13 cellular contexts compared by ENCODE assay signal in the genomic region with DNA sequence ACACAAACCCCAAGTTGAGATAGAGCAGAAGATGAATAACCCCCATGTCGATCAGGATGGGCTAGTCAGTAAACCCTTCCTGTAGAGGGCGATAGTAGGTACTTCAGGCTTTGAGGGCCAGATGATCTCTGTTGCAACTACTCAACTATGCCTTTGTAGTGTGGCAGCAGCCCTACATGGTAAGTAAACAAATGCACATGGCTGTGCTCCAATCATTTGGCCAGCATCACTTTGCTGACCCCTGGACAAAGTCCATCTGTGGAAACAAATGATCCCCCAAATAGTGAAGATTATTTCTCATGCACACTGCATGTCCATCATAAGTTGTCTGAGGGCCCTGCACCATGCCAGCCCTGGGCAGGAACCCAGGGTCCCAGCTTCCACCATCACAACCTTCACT.
DNase-seq lines count a peak whose midpoint lies in the region; ATAC-seq and TF ChIP-seq lines count a peak whose summit lies in the region.
"Had no signal": no experiment of that assay in that cellular context is flagged by ENCODE, and none has a peak within 500 bp of the region (broad histone marks: within the 10 kb centered on the region; RNA-seq: fewer than 3 reads in every experiment).

No MANE protein-coding gene starts in this region.

- ATAC-seq in GM21619 (IDR thresholded peaks at IDR 0.05; ENCODE audit: unreplicated experiment) (no peak), upper lobe of left lung (ENCODE audit: low FRiP score in 2 of 2) (no peak), HG02884 (IDR thresholded peaks at IDR 0.05; ENCODE audit: unreplicated experiment) (no peak), GM21825 (IDR thresholded peaks at IDR 0.05; ENCODE audit: unreplicated experiment) (no peak)
- ATAC-seq: natural killer cell treated with Interleukin-12 subunit alpha and Interleukin-12 subunit beta and Interleukin-15 and Interleukin-18, amount 100 ng/mL, for 72 hours had no signal

- H3K4me3 ChIP-seq in GM12865 (ENCODE audit: low read depth, low read length) (no peak overlapping the region), fibroblast of mammary gland (ENCODE audit: control insufficient read depth, low read depth, low read length) (no peak overlapping the region), upper lobe of left lung (no peak overlapping the region)
- H3K4me3 ChIP-seq: skin epidermis had no signal

- 69 to 70% methylated on average over 2 of the region's 2 CpGs for WGBS in upper lobe of left lung, 2 donors

- TF ChIP-seq EP300 in upper lobe of left lung (IDR thresholded peaks at IDR 0.05) = no peak

- TF ChIP-seq POLR2A in upper lobe of left lung (IDR thresholded peaks at IDR 0.05) = no peak

- no peaks in the 10 kb centered on the region for H3K9me3 ChIP-seq in upper lobe of left lung
- H3K9me3 ChIP-seq: SK-N-SH had no signal

- DNase-seq in GM12865 (ENCODE audit: low read depth) = peak; percentile 46
- peak; percentile 30 for DNase-seq in NAMALWA (ENCODE audit: low spot score)
- DNase-seq in fibroblast of mammary gland (ENCODE audit: low read depth) = no peak
- DNase-seq in upper lobe of left lung = no peak
- DNase-seq: NCI-H1048, NCI-H510A treated with DMSO at 0.1 percent for 48 hours, SK-N-SH had no signal

- H3K4me1 ChIP-seq in upper lobe of left lung = peaks cover 0 to 7% (median 0%) of the 10 kb centered on the region in 4 donors

- peak; percentile 14 for TF ChIP-seq CTCF in 22Rv1 (IDR thresholded peaks at IDR 0.05)
- peak; percentile 15 for TF ChIP-seq CTCF in GM12865 (IDR thresholded peaks at IDR 0.05; ENCODE audit: insufficient read depth, low read depth, low read length, missing control alignments)
- TF ChIP-seq CTCF in fibroblast of mammary gland (conservative IDR thresholded peaks at IDR 0.05; ENCODE audit: control insufficient read depth, insufficient read depth, low read depth, low read length) = peak; percentile 8
- TF ChIP-seq CTCF in upper lobe of left lung (IDR thresholded peaks at IDR 0.05) = no peak

- no peaks in the 10 kb centered on the region for H3K36me3 ChIP-seq in upper lobe of left lung

- no peaks in the 10 kb centered on the region for H3K27me3 ChIP-seq in upper lobe of left lung

- H3K27ac ChIP-seq in 22Rv1 (no peak overlapping the region), upper lobe of left lung (no peak overlapping the region)

Comparison
In these comparisons a context has a peak if more than half of its experiments do, and no peak if none do; other contexts are left out.
1. CTCF ChIP-seq: peak in 22Rv1 (single experiment), GM12865 (single experiment) and fibroblast of mammary gland (single experiment); none in upper lobe of left lung (0 of 6).
2. DNase-seq: peak in GM12865 (single experiment) and NAMALWA (single experiment); none in fibroblast of mammary gland (single experiment) and upper lobe of left lung (0 of 2).